ENCODE assay signal across 17 cellular contexts in genomic region chr14:23077962-23078361, GRCh38. TPM values are rescaled to one million over a fixed set of nuclear protein-coding genes. Genes with fewer than 3 reads are reported as not detected.
DNase-seq lines count a peak whose midpoint lies in the region; TF ChIP-seq lines count a peak whose summit lies in the region.
"Had no signal": no experiment of that assay in that cellular context is flagged by ENCODE, and none has a peak within 500 bp of the region (broad histone marks: within the 10 kb centered on the region; RNA-seq: fewer than 3 reads in every experiment).

No MANE protein-coding gene starts in this region.

- no peak overlapping the region for H3K4me3 ChIP-seq in mesendoderm (ENCODE audit: low read length)
- H3K4me3 ChIP-seq in transverse colon: no peak overlapping the region
- H3K4me3 ChIP-seq: heart right ventricle had no signal

- no peak for DNase-seq in activated naive CD4-positive, alpha-beta T cell treated with anti-CD3 and anti-CD28 coated beads for 36 hours
- no peak for DNase-seq in activated naive CD4-positive, alpha-beta T cell treated with anti-CD3 and anti-CD28 coated beads, Interleukin-2, amount 50 U/mL, for 16 hours
- DNase-seq in MCF 10A (ENCODE audit: unreplicated experiment) (no peak), mesendoderm (no peak), transverse colon (no peak), NAMALWA (ENCODE audit: low spot score) (no peak), immature natural killer cell (no peak), DMS153 (lab: John Stamatoyannopoulos, UW) (no peak)
- DNase-seq: activated CD4-positive, CD25-positive, alpha-beta regulatory T cell; activated gamma-delta T cell; heart right ventricle; NCI-H510A had no signal

- in situ Hi-C loops in transverse colon (cut with MboI; ENCODE audit: low pct_ligation_motif_present in 1 of 4, low pct_unique_long_range_greater_than_20kb in 1 of 4, low sequenced_read_pairs in 3 of 4): no loop called here

- no peak for TF ChIP-seq EP300 in transverse colon (IDR thresholded peaks at IDR 0.05; ENCODE audit: low read depth)

- no peak overlapping the region for H4K5ac ChIP-seq in mesendoderm (ENCODE audit: low read length)

- H3K9me3 ChIP-seq in transverse colon: no peaks in the 10 kb centered on the region
- H3K9me3 ChIP-seq: heart right ventricle had no signal

- TF ChIP-seq CTCF in MCF 10A (IDR thresholded peaks at IDR 0.05; ENCODE audit: unreplicated experiment) (no peak), transverse colon (IDR thresholded peaks at IDR 0.05) (no peak)

- peaks cover 33% of the 10 kb centered on the region for H3K36me3 Mint-ChIP-seq in activated naive CD4-positive, alpha-beta T cell treated with anti-CD3 and anti-CD28 coated beads for 36 hours (ENCODE audit: low read depth)
- H3K36me3 Mint-ChIP-seq in MCF 10A (ENCODE audit: insufficient read depth, unreplicated experiment) (peaks cover 96% of the 10 kb centered on the region), immature natural killer cell (peaks cover 33 to 49% (median 34%) of the 10 kb centered on the region in 3 donors)

- no CpG with 5 or more reads among the region's 5 CpGs for WGBS in mesendoderm (ENCODE audit: extremely low coverage, insufficient coverage, low lambda C conversion rate)
- 86 to 89% methylated on average over 2 to 5 of the region's 5 CpGs for WGBS in transverse colon (ENCODE audit: low coverage in 1 of 2), 2 donors

- intact Hi-C loops in activated naive CD4-positive, alpha-beta T cell treated with anti-CD3 and anti-CD28 coated beads for 36 hours (cut with micrococcal nuclease): loop anchor here (1.0 kb wide), 1 partner anchor 31 kb away; no protein-coding TSS in a partner anchor
- intact Hi-C loops in MCF 10A (cut with micrococcal nuclease) (loop anchor here (2.0 to 5.0 kb wide), 3 partner anchors 17 to 109 kb away; partner anchors contain the start of genes ACIN1 and C14orf119), transverse colon (cut with DNase I; ENCODE audit: low total_unique reads) (no loop called here)

- peaks cover 8% of the 10 kb centered on the region for H3K4me1 ChIP-seq in mesendoderm (ENCODE audit: control insufficient read depth, low read depth, low read length)
- H3K4me1 ChIP-seq in transverse colon: peaks cover 0 to 33% (median 7%) of the 10 kb centered on the region in 4 donors

- peak overlapping the region; percentile 60 for H3K18ac ChIP-seq in mesendoderm (ENCODE audit: low read length)

- H2BK15ac ChIP-seq in mesendoderm (replicated peaks; ENCODE audit: low read depth): no peak overlapping the region

- no peak overlapping the region for H3K4me2 ChIP-seq in mesendoderm (ENCODE audit: low read length)

- no peak overlapping the region for H2BK5ac ChIP-seq in mesendoderm (ENCODE audit: low read length)

- peak overlapping the region; percentile 8 for H2BK120ac ChIP-seq in mesendoderm (ENCODE audit: low read depth, low read length)

- no peak overlapping the region for H3K23ac ChIP-seq in mesendoderm (ENCODE audit: low read length)

- H3K27ac ChIP-seq in mesendoderm (ENCODE audit: low read depth, low read length) (peak overlapping the region; percentile 10), transverse colon (peak overlapping the region; percentile 38 to 60 (median 53))

- no peaks in the 10 kb centered on the region for H3K4me1 Mint-ChIP-seq in activated naive CD4-positive, alpha-beta T cell treated with anti-CD3 and anti-CD28 coated beads for 36 hours (ENCODE audit: low read depth)
- H3K4me1 Mint-ChIP-seq in MCF 10A (ENCODE audit: insufficient read depth, unreplicated experiment): peaks cover 25% of the 10 kb centered on the region
- peaks cover 2 to 4% of the 10 kb centered on the region in 2 donors for H3K4me1 Mint-ChIP-seq in immature natural killer cell

- H4K8ac ChIP-seq in mesendoderm (ENCODE audit: low read depth, low read length): no peak overlapping the region

- no peaks in the 10 kb centered on the region for H3K9me3 Mint-ChIP-seq in activated naive CD4-positive, alpha-beta T cell treated with anti-CD3 and anti-CD28 coated beads for 36 hours
- H3K9me3 Mint-ChIP-seq in MCF 10A (ENCODE audit: unreplicated experiment) (no peaks in the 10 kb centered on the region), immature natural killer cell (no peaks in the 10 kb centered on the region)
- H3K9me3 Mint-ChIP-seq: memory B cell had no signal

- no peaks in the 10 kb centered on the region for H3K27me3 ChIP-seq in mesendoderm (ENCODE audit: insufficient read depth, low read length, poor library complexity)
- H3K27me3 ChIP-seq in transverse colon: no peaks in the 10 kb centered on the region
- H3K27me3 ChIP-seq: heart right ventricle had no signal

- H3K36me3 ChIP-seq in mesendoderm (ENCODE audit: control insufficient read depth, insufficient read depth, low read length) (peaks cover 21% of the 10 kb centered on the region), transverse colon (peaks cover 0 to 91% (median 44%) of the 10 kb centered on the region in 4 donors)

- no peak overlapping the region for H3K9ac ChIP-seq in mesendoderm (ENCODE audit: low read length)

- H2AK5ac ChIP-seq in mesendoderm (ENCODE audit: low read length): no peak overlapping the region

- peaks cover 3% of the 10 kb centered on the region for H3K79me1 ChIP-seq in mesendoderm (ENCODE audit: low read length)

- H3K56ac ChIP-seq in mesendoderm (ENCODE audit: low read length): no peak overlapping the region

- POLR2A ChIA-PET in MCF 10A (lab: Yijun Ruan, JAX): interaction anchor here (0.6 to 3.6 kb wide), 10 partner anchors 8 to 149 kb away, joined by 3 to 74 read pairs (median 4); partner anchors contain the start of genes ACIN1, C14orf119, PRMT5 and SLC7A8

- CTCF ChIA-PET in activated naive CD4-positive, alpha-beta T cell treated with anti-CD3 and anti-CD28 coated beads for 36 hours (lab: Charles Lee): interaction anchor here (0.5 to 3.7 kb wide), 20 partner anchors 9 to 302 kb away, joined by 3 to 45 read pairs (median 10); partner anchors contain the start of genes ACIN1, C14orf119, CDH24 and CEBPE
- CTCF ChIA-PET in MCF 10A (lab: Yijun Ruan, JAX): interaction anchor here (0.5 to 8.5 kb wide), 22 partner anchors 11 to 226 kb away, joined by 3 to 110 read pairs (median 6); partner anchors contain the start of genes ACIN1, C14orf119, CDH24 and SLC7A8

- BruUV-seq in MCF 10A (replicated peaks; lab: Mats Ljungman, UMichigan): no TSS peak

- no peak overlapping the region for H3K4ac ChIP-seq in mesendoderm (ENCODE audit: low read depth, low read length)

- H3K4me3 Mint-ChIP-seq in activated naive CD4-positive, alpha-beta T cell treated with anti-CD3 and anti-CD28 coated beads for 36 hours: no peak overlapping the region
- H3K4me3 Mint-ChIP-seq in MCF 10A (ENCODE audit: unreplicated experiment) (no peak overlapping the region), immature natural killer cell (no peak overlapping the region)
- H3K4me3 Mint-ChIP-seq: memory B cell had no signal

- peaks cover 3% of the 10 kb centered on the region for H3K79me2 ChIP-seq in mesendoderm (ENCODE audit: control insufficient read depth, insufficient read depth, low read length)

- TF ChIP-seq POLR2A in transverse colon (IDR thresholded peaks at IDR 0.05): no peak

- H3K27me3 Mint-ChIP-seq in activated naive CD4-positive, alpha-beta T cell treated with anti-CD3 and anti-CD28 coated beads for 36 hours (ENCODE audit: low read depth): no peaks in the 10 kb centered on the region
- H3K27me3 Mint-ChIP-seq in MCF 10A (ENCODE audit: insufficient read depth, unreplicated experiment): no peaks in the 10 kb centered on the region
- peaks cover 0 to 2% (median 0%) of the 10 kb centered on the region in 3 donors for H3K27me3 Mint-ChIP-seq in immature natural killer cell (ENCODE audit: low read depth in 3 of 3)
- H3K27me3 Mint-ChIP-seq: memory B cell had no signal

- peak overlapping the region; percentile 44 for H3K27ac Mint-ChIP-seq in activated naive CD4-positive, alpha-beta T cell treated with anti-CD3 and anti-CD28 coated beads for 36 hours
- H3K27ac Mint-ChIP-seq in MCF 10A (ENCODE audit: low read depth, unreplicated experiment) (peak overlapping the region; percentile 42), immature natural killer cell (no peak overlapping the region)
- H3K27ac Mint-ChIP-seq: memory B cell had no signal

RNA-seq across cellular contexts. Expression of gene ACIN1, which starts 17.0 kb away (rescaled TPM):
- 100 to 1,000 TPM; 152 to 156 TPM for total RNA-seq in activated naive CD4-positive, alpha-beta T cell treated with anti-CD3 and anti-CD28 coated beads for 36 hours
- total RNA-seq in MCF 10A (2022) (197 and 213 TPM in 2 replicates), transverse colon (100 to 1,000 TPM; 137 to 303 (median 222) TPM)
- 212 TPM for polyA plus RNA-seq in mesendoderm (2013, experiment 1 of 2)
- polyA plus RNA-seq in mesendoderm (2013, experiment 2 of 2): 206 TPM
- polyA plus RNA-seq in immature natural killer cell: 10 to 100 TPM in 1 of 3 donors, 1 to 10 TPM in 1, under 1 TPM in 1; 0.40 to 15.0 (median 4.5) TPM

RNA-seq across cellular contexts. Expression of gene C14orf119, which starts 17.3 kb away (rescaled TPM):
- total RNA-seq in activated naive CD4-positive, alpha-beta T cell treated with anti-CD3 and anti-CD28 coated beads for 36 hours: 10 to 100 TPM; 39.8 to 44.2 TPM
- 39.6 and 54.8 TPM in 2 replicates for total RNA-seq in MCF 10A (2022)
- polyA plus RNA-seq in mesendoderm (2013, experiment 1 of 2): 37.0 TPM
- polyA plus RNA-seq in mesendoderm (2013, experiment 2 of 2): 35.2 TPM
- 10 to 100 TPM in 3 of 4 donors, 1 to 10 TPM in 1; 3.6 to 33.7 (median 32.0) TPM for total RNA-seq in transverse colon
- polyA plus RNA-seq in immature natural killer cell: 100 to 1,000 TPM in 2 of 3 donors, 10 to 100 TPM in 1; 85.2 to 184 (median 135) TPM

RNA-seq across cellular contexts. Expression of gene CDH24, which starts 20.6 kb away (rescaled TPM):
- total RNA-seq in activated naive CD4-positive, alpha-beta T cell treated with anti-CD3 and anti-CD28 coated beads for 36 hours: 1 to 10 TPM; 1.3 to 1.4 TPM
- total RNA-seq in MCF 10A (2022) (2.6 and 4.9 TPM in 2 replicates), transverse colon (1 to 10 TPM; 1.2 to 6.0 (median 4.2) TPM)
- polyA plus RNA-seq in mesendoderm (2013, experiment 1 of 2): 11.2 TPM
- polyA plus RNA-seq in mesendoderm (2013, experiment 2 of 2): 10.8 TPM
- polyA plus RNA-seq in immature natural killer cell: 1 to 10 TPM in 1 of 3 donors, under 1 TPM in 2; 0.64 to 1.2 (median 0.78) TPM

RNA-seq across cellular contexts. Expression of gene CIROP, which starts 26.8 kb away (rescaled TPM):
- not detected for total RNA-seq in activated naive CD4-positive, alpha-beta T cell treated with anti-CD3 and anti-CD28 coated beads for 36 hours
- total RNA-seq in MCF 10A (2022): not detected in 2 replicates
- 0.04 TPM for polyA plus RNA-seq in mesendoderm (2013, experiment 1 of 2)
- 0.06 TPM for polyA plus RNA-seq in mesendoderm (2013, experiment 2 of 2)
- total RNA-seq in transverse colon: not detected
- polyA plus RNA-seq in immature natural killer cell: not detected
- total RNA-seq: dermis blood vessel endothelial cell, heart right ventricle, pulmonary artery endothelial cell, SK-MEL-5, ureter had no signal
- polyA plus RNA-seq: heart right ventricle had no signal

RNA-seq across cellular contexts. Expression of gene PSMB11, which starts 36.0 kb away (rescaled TPM):
- total RNA-seq in activated naive CD4-positive, alpha-beta T cell treated with anti-CD3 and anti-CD28 coated beads for 36 hours: not detected
- total RNA-seq in MCF 10A (2022) (not detected in 2 replicates), transverse colon (not detected)
- not detected for polyA plus RNA-seq in mesendoderm (2013, experiment 1 of 2)
- polyA plus RNA-seq in mesendoderm (2013, experiment 2 of 2): not detected
- not detected for polyA plus RNA-seq in immature natural killer cell
- total RNA-seq: dermis blood vessel endothelial cell, heart right ventricle, pulmonary artery endothelial cell, SK-MEL-5, ureter had no signal
- polyA plus RNA-seq: heart right ventricle had no signal

Comparison
In these comparisons a context has a peak if more than half of its experiments do, and no peak if none do; other contexts are left out.
1. H3K27ac Mint-ChIP-seq: peak in activated naive CD4-positive, alpha-beta T cell treated with anti-CD3 and anti-CD28 coated beads for 36 hours (single experiment) and MCF 10A (single experiment); none in immature natural killer cell (0 of 6).